10 cellular contexts compared by ENCODE assay signal in the genomic region with DNA sequence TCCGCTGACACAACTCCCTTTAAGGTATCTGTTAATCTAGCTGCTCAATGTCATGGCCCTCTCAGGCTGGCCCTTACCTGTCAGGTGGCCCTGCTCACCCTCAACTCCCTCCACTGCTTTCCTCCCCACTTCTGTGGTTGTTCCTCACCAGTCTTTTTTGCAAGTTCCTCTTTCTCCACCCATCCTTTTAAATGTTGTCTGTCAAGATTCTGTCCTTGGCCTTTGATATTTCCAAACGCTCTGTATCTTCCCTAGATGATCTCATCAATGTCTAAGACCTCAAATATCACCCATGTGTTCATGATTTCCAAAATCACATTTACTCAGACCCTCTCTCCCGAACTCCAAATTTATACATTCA. TPM values are rescaled to one million over a fixed set of nuclear protein-coding genes. Genes with fewer than 3 reads are reported as not detected.
DNase-seq lines count a peak whose midpoint lies in the region; ATAC-seq and TF ChIP-seq lines count a peak whose summit lies in the region.
"Had no signal": no experiment of that assay in that cellular context is flagged by ENCODE, and none has a peak within 500 bp of the region (broad histone marks: within the 10 kb centered on the region; RNA-seq: fewer than 3 reads in every experiment).

No MANE protein-coding gene starts in this region.

- H3K4me1 ChIP-seq in Peyer's patch = peaks cover 0 to 14% (median 4%) of the 10 kb centered on the region in 4 donors
- H3K4me1 ChIP-seq in colonic mucosa = peaks cover 4% of the 10 kb centered on the region
- peaks cover 48% of the 10 kb centered on the region for H3K4me1 ChIP-seq in thymus (ENCODE audit: control insufficient read depth, insufficient read depth, low read length)

- H3K36me3 ChIP-seq in Peyer's patch (no peaks in the 10 kb centered on the region), colonic mucosa (no peaks in the 10 kb centered on the region), thymus (ENCODE audit: control insufficient read depth, insufficient read depth) (no peaks in the 10 kb centered on the region)

- no peaks in the 10 kb centered on the region for H3K9me3 Mint-ChIP-seq in activated T-cell treated with anti-CD3 and anti-CD28 coated beads, Interleukin-2, amount 50 U/mL, for 4 hours

- peaks cover 10% of the 10 kb centered on the region for H3K36me3 Mint-ChIP-seq in activated T-cell treated with anti-CD3 and anti-CD28 coated beads, Interleukin-2, amount 50 U/mL, for 4 hours (ENCODE audit: insufficient read depth)

- 35% methylated on average over 3 of the region's 3 CpGs for WGBS in thymus

- H3K27me3 ChIP-seq in Peyer's patch (no peaks in the 10 kb centered on the region), colonic mucosa (no peaks in the 10 kb centered on the region), thymus (ENCODE audit: control insufficient read depth, insufficient read depth) (no peaks in the 10 kb centered on the region)

- no peaks in the 10 kb centered on the region for H3K27me3 Mint-ChIP-seq in activated T-cell treated with anti-CD3 and anti-CD28 coated beads, Interleukin-2, amount 50 U/mL, for 4 hours (ENCODE audit: low read depth)

- intact Hi-C loops in colonic mucosa (cut with DNase I) = loop anchor here (10.0 kb wide), 1 partner anchor 46 kb away; no protein-coding TSS in a partner anchor
- intact Hi-C loops in Right ventricle myocardium superior (cut with DNase I) = no loop called here

- TF ChIP-seq CTCF in Peyer's patch (IDR thresholded peaks at IDR 0.05) = no peak
- TF ChIP-seq CTCF in colonic mucosa (IDR thresholded peaks at IDR 0.05) = no peak

- H3K4me3 ChIP-seq in Peyer's patch = no peak overlapping the region
- no peak overlapping the region for H3K4me3 ChIP-seq in colonic mucosa
- H3K4me3 ChIP-seq in thymus (ENCODE audit: low read length) = peak overlapping the region; percentile 14

- no peak for ATAC-seq in activated T-cell treated with anti-CD3 and anti-CD28 coated beads, Interleukin-2, amount 50 U/mL, for 4 hours
- ATAC-seq in HG02763 (IDR thresholded peaks at IDR 0.05; ENCODE audit: unreplicated experiment) = no peak
- no peak for ATAC-seq in Right ventricle myocardium superior (ENCODE audit: poor library complexity)

- TF ChIP-seq POLR2A in Peyer's patch (IDR thresholded peaks at IDR 0.05) = no peak

- H3K4me1 Mint-ChIP-seq in activated T-cell treated with anti-CD3 and anti-CD28 coated beads, Interleukin-2, amount 50 U/mL, for 4 hours (ENCODE audit: low read depth) = peaks cover 71% of the 10 kb centered on the region

- no peak for DNase-seq in activated T-cell treated with anti-CD3 and anti-CD28 coated beads, Interleukin-2, amount 50 U/mL, for 4 hours
- DNase-seq in activated T-cell treated with anti-CD3 and anti-CD28 coated beads, Interleukin-2, amount 50 U/mL, for 48 hours = no peak
- DNase-seq in Peyer's patch (peak in 1 of 3 donors; percentile 46), colonic mucosa (no peak), Right ventricle myocardium superior (no peak), activated gamma-delta T cell (lab: John Stamatoyannopoulos, UW) (no peak)
- DNase-seq: NCI-H226 had no signal

- no peaks in the 10 kb centered on the region for H3K9me3 ChIP-seq in Peyer's patch
- no peaks in the 10 kb centered on the region for H3K9me3 ChIP-seq in colonic mucosa
- no peaks in the 10 kb centered on the region for H3K9me3 ChIP-seq in thymus (ENCODE audit: control insufficient read depth)

- peak overlapping the region; percentile 29 for H3K4me3 Mint-ChIP-seq in activated T-cell treated with anti-CD3 and anti-CD28 coated beads, Interleukin-2, amount 50 U/mL, for 4 hours

- H3K27ac ChIP-seq in Peyer's patch = peak overlapping the region; percentile 10 to 57 (median 28)
- peak overlapping the region; percentile 23 for H3K27ac ChIP-seq in colonic mucosa
- H3K27ac ChIP-seq in thymus (ENCODE audit: low read depth) = peak overlapping the region; percentile 81
- H3K27ac ChIP-seq: epithelial cell of prostate had no signal

- peak overlapping the region in 1 of 2 donors; percentile 1 for H3K9ac ChIP-seq in colonic mucosa (ENCODE audit: low read depth in 2 of 2, low read length in 2 of 2)

RNA-seq across cellular contexts. Expression of gene PTPN2, which starts 3.5 kb away (rescaled TPM):
- total RNA-seq in activated T-cell treated with anti-CD3 and anti-CD28 coated beads, Interleukin-2, amount 50 U/mL, for 4 hours = 10 to 100 TPM; 61.7 to 77.6 (median 65.2) TPM
- 10 to 100 TPM; 28.9 to 43.7 (median 29.3) TPM for total RNA-seq in Peyer's patch
- total RNA-seq in colonic mucosa = 10 to 100 TPM; 32.2 to 34.3 TPM
- 116 TPM for polyA plus RNA-seq in thymus
- 9.5 TPM for total RNA-seq in Right ventricle myocardium superior

Comparison
In these comparisons a context has a peak if more than half of its experiments do, and no peak if none do; other contexts are left out.
1. H3K27ac ChIP-seq: peak in every context shown above with its lines; median percentile 81 in thymus; 28 in Peyer's patch; 23 in colonic mucosa.